8 cellular contexts compared by ENCODE assay signal in the genomic region with DNA sequence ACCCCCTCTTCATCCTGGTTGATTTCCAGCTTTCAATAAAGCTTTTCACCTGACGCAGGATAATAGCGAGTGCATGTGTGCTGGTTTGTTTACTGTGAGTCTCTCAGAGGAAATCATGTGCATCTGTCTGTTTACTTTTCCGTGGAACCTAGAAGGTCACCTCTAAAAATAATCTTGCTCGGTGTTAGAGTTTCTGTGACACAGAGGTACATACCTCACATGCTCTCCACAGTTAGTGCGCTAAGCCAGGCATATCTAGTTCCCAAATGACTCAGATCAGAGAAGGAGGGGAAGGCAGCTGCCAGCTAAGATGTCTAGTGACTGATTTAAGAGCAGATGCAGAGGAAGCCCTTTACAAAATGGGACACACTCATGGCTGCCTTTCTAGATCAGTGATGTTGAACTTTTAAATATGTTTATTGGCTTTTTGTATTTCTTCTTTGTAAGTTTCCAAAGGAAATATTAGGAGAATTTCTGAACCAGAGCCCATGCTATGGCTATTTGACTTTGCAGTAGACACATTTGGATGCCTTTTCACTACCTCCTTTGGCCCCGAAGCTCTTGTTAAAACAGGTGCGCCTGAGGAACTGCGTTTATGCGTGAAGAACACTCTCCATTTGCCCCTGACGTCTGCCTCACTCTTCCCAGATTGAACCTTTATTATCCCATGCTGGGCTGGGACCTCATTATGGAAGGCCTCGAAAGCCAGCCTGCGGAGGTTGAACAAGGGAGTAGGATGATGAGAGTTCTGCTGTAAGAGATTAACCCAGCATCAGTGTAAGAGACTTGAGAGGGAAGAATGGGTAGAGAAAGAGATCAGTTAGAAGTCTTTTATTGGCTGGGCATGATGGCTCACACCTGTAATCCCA.
A peak's percentile ranks its signal among the peaks of the same experiment; 100 is the strongest.
DNase-seq lines count a peak whose midpoint lies in the region; ATAC-seq, FAIRE-seq and TF ChIP-seq lines count a peak whose summit lies in the region.

No MANE protein-coding gene starts in this region.

- H3K4me3 ChIP-seq in kidney epithelial cell (ENCODE audit: low read depth, low read length): no peak overlapping the region

- no peaks in the 10 kb centered on the region for H3K36me3 Mint-ChIP-seq in activated naive CD4-positive, alpha-beta T cell treated with anti-CD3 and anti-CD28 coated beads, Interleukin-2, amount 10 ng/mL, durations not matched to agents 7 days and 5 days

- H3K4me3 Mint-ChIP-seq in activated naive CD4-positive, alpha-beta T cell treated with anti-CD3 and anti-CD28 coated beads, Interleukin-2, amount 10 ng/mL, durations not matched to agents 7 days and 5 days: no peak overlapping the region

- ATAC-seq in GM18519 (IDR thresholded peaks at IDR 0.05; ENCODE audit: low FRiP score, unreplicated experiment) (peak; percentile 98), omental fat pad (ENCODE audit: low FRiP score) (no peak)

- CTCF ChIA-PET in activated naive CD4-positive, alpha-beta T cell treated with anti-CD3 and anti-CD28 coated beads, Interleukin-2, amount 10 ng/mL, durations not matched to agents 7 days and 5 days (lab: Charles Lee): interaction anchor here (0.7 kb wide), 1 partner anchor 155 kb away, joined by 3 read pairs; no protein-coding TSS in a partner anchor

- H3K4me1 Mint-ChIP-seq in activated naive CD4-positive, alpha-beta T cell treated with anti-CD3 and anti-CD28 coated beads, Interleukin-2, amount 10 ng/mL, durations not matched to agents 7 days and 5 days: peaks cover 2% of the 10 kb centered on the region

- DNase-seq in H4 (ENCODE audit: low spot score) (peak; percentile 51), LHCN-M2 (ENCODE audit: low read depth) (peak; percentile 94), SHP77 treated with DMSO at 0.1 percent for 48 hours (lab: John Stamatoyannopoulos, UW) (peak; percentile 98), kidney epithelial cell (ENCODE audit: low read depth) (peak; percentile 69), D721Med (ENCODE audit: insufficient read length, low spot score) (no peak), omental fat pad (ENCODE audit: low spot score) (no peak)
- DNase-seq in activated naive CD4-positive, alpha-beta T cell treated with anti-CD3 and anti-CD28 coated beads, Interleukin-2, amount 10 ng/mL, durations not matched to agents 7 days and 5 days: no peak

- no peak for TF ChIP-seq CTCF in kidney epithelial cell (IDR thresholded peaks at IDR 0.05; ENCODE audit: insufficient read depth, low read length, poor library complexity, severe bottlenecking)
- no peak for TF ChIP-seq CTCF in D721Med (IDR thresholded peaks at IDR 0.05; ENCODE audit: insufficient read depth, missing control alignments)
- TF ChIP-seq CTCF in omental fat pad (IDR thresholded peaks at IDR 0.05): no peak

- H3K36me3 ChIP-seq in kidney epithelial cell (ENCODE audit: control insufficient read depth, insufficient read depth, low read length): no peaks in the 10 kb centered on the region

- no peaks in the 10 kb centered on the region for H3K9me3 Mint-ChIP-seq in activated naive CD4-positive, alpha-beta T cell treated with anti-CD3 and anti-CD28 coated beads, Interleukin-2, amount 10 ng/mL, durations not matched to agents 7 days and 5 days

- no peak for FAIRE-seq in D721Med (lab: Jason Lieb, UNC)

- peaks cover 8% of the 10 kb centered on the region for H3K27me3 Mint-ChIP-seq in activated naive CD4-positive, alpha-beta T cell treated with anti-CD3 and anti-CD28 coated beads, Interleukin-2, amount 10 ng/mL, durations not matched to agents 7 days and 5 days

- no peak overlapping the region for H3K27ac Mint-ChIP-seq in activated naive CD4-positive, alpha-beta T cell treated with anti-CD3 and anti-CD28 coated beads, Interleukin-2, amount 10 ng/mL, durations not matched to agents 7 days and 5 days

- no peaks in the 10 kb centered on the region for H3K27me3 ChIP-seq in kidney epithelial cell (ENCODE audit: control insufficient read depth, insufficient read depth, low read length)

Comparison
In these comparisons a context has a peak if more than half of its experiments do, and no peak if none do; other contexts are left out.
1. DNase-seq: peak in H4 (single experiment), LHCN-M2 (single experiment), SHP77 treated with DMSO at 0.1 percent for 48 hours (single experiment) and kidney epithelial cell (single experiment); none in D721Med (single experiment), activated naive CD4-positive, alpha-beta T cell treated with anti-CD3 and anti-CD28 coated beads, Interleukin-2, amount 10 ng/mL, durations not matched to agents 7 days and 5 days (single experiment) and omental fat pad (single experiment).